ENCODE assay signal across 15 cellular contexts in genomic region chr11:46865340-46865739, GRCh38. TPM values are rescaled to one million over a fixed set of nuclear protein-coding genes. Genes with fewer than 3 reads are reported as not detected.
DNase-seq lines count a peak whose midpoint lies in the region; ATAC-seq and TF ChIP-seq lines count a peak whose summit lies in the region.
"Had no signal": no experiment of that assay in that cellular context is flagged by ENCODE, and none has a peak within 500 bp of the region (broad histone marks: within the 10 kb centered on the region; RNA-seq: fewer than 3 reads in every experiment).

No MANE protein-coding gene starts in this region.

- DNase-seq in EL (peak; percentile 48), fibroblast of gingiva (ENCODE audit: low read depth) (peak; percentile 56), renal cortical epithelial cell (ENCODE audit: low read depth) (peak; percentile 18), medulla oblongata (ENCODE audit: extremely low spot score) (no peak), C1 segment of cervical spinal cord (lab: John Stamatoyannopoulos, UW) (no peak), anterior cingulate cortex (lab: John Stamatoyannopoulos, UW) (no peak)
- DNase-seq: activated naive CD4-positive, alpha-beta T cell; body of pancreas; DMS153; gastrocnemius medialis; NCI-H1436; NCI-H2171 treated with DMSO at 0.1 percent for 48 hours; Peyer's patch had no signal

- ATAC-seq in SK-N-SH treated with all-trans-retinoic acid at 6 μM for 48 hours: peak; percentile 65
- no peak for ATAC-seq in HG03108 (IDR thresholded peaks at IDR 0.05; ENCODE audit: unreplicated experiment)
- ATAC-seq: body of pancreas, gastrocnemius medialis had no signal

TF ChIP-seq in SK-N-SH treated with all-trans-retinoic acid at 6 μM for 48 hours, 23 proteins besides CTCF, POLR2A, EP300 and RAD21:
- TF ChIP-seq ISL1 (CRISPR knock-in tag; IDR thresholded peaks at IDR 0.05) (no peak), ZNF8 (CRISPR knock-in tag; IDR thresholded peaks at IDR 0.05) (no peak), TCF4 (CRISPR knock-in tag; IDR thresholded peaks at IDR 0.05; ENCODE audit: borderline replicate concordance) (no peak), BACH2 (CRISPR knock-in tag; IDR thresholded peaks at IDR 0.05; ENCODE audit: borderline replicate concordance) (no peak), ESRRG (CRISPR knock-in tag; IDR thresholded peaks at IDR 0.05) (no peak), ZNF565 (CRISPR knock-in tag; conservative IDR thresholded peaks at IDR 0.05; ENCODE audit: low read depth) (no peak)

RNA-seq across cellular contexts. Expression of gene CKAP5, which starts 19.3 kb away (rescaled TPM):
- 56.1 and 97.0 TPM in 2 replicates for total RNA-seq in renal cortical epithelial cell

RNA-seq across cellular contexts. Expression of gene LRP4, which starts 53.0 kb away (rescaled TPM):
- 4.0 and 17.7 TPM in 2 replicates for total RNA-seq in renal cortical epithelial cell

Comparison
In these comparisons a context has a peak if more than half of its experiments do, and no peak if none do; other contexts are left out.
1. DNase-seq: peak in EL (single experiment), fibroblast of gingiva (single experiment) and renal cortical epithelial cell (single experiment); none in medulla oblongata (single experiment), C1 segment of cervical spinal cord (0 of 14) and anterior cingulate cortex (0 of 58).